In genomic region chr11:29373725-29374124, GRCh38 we compare ENCODE assay signal across 39 cellular contexts.
"Had no signal": no experiment of that assay in that cellular context is flagged by ENCODE, and none has a peak within 500 bp of the region (broad histone marks: within the 10 kb centered on the region; RNA-seq: fewer than 3 reads in every experiment).

No MANE protein-coding gene starts in this region.

- ATAC-seq: activated naive CD4-positive, alpha-beta T cell treated with anti-CD3 and anti-CD28 coated beads, Interleukin-2, amount 50 U/mL, for 72 hours; activated naive CD8-positive, alpha-beta T cell treated with anti-CD3 and anti-CD28 coated beads, Interleukin-2, amount 50 U/mL, for 24 hours; activated T-cell treated with anti-CD3 and anti-CD28 coated beads, Interleukin-2, amount 50 U/mL, for 4 hours; activated T-cell treated with anti-CD3 and anti-CD28 coated beads, Interleukin-2, amount 50 U/mL, for 72 hours; activated T-helper 17 cell treated with anti-CD3 and anti-CD28 coated beads, Interleukin-2, amount 50 U/mL, for 72 hours; body of pancreas had no signal

- H3K27ac Mint-ChIP-seq: activated naive CD4-positive, alpha-beta T cell treated with anti-CD3 and anti-CD28 coated beads for 36 hours; activated naive CD4-positive, alpha-beta T cell treated with anti-CD3 and anti-CD28 coated beads, Interleukin-2, amount 10 ng/mL, durations not matched to agents 7 days and 5 days; activated naive CD4-positive, alpha-beta T cell treated with anti-CD3 and anti-CD28 coated beads, Interleukin-2, amount 50 U/mL, for 24 hours; activated naive CD4-positive, alpha-beta T cell treated with anti-CD3 and anti-CD28 coated beads, Interleukin-2, amount 50 U/mL, for 72 hours; activated naive CD8-positive, alpha-beta T cell; activated naive CD8-positive, alpha-beta T cell treated with anti-CD3 and anti-CD28 coated beads for 36 hours; activated naive CD8-positive, alpha-beta T cell treated with anti-CD3 and anti-CD28 coated beads, Interleukin-2, amount 10 ng/mL, durations not matched to agents 7 days and 5 days; activated naive CD8-positive, alpha-beta T cell treated with anti-CD3 and anti-CD28 coated beads, Interleukin-2, amount 50 U/mL, for 24 hours; activated T-cell treated with anti-CD3 and anti-CD28 coated beads, Interleukin-2, amount 50 U/mL, for 24 hours; activated T-cell treated with anti-CD3 and anti-CD28 coated beads, Interleukin-2, amount 50 U/mL, for 72 hours; activated T-helper 1 cell treated with anti-CD3 and anti-CD28 coated beads, Interleukin-12 subunit alpha, Interleukin-12 subunit beta, Interleukin-2, Interleukin-4 antibody, amounts not matched to agents 30 ng/mL and 10 ng/mL and 1 ng/mL, durations not matched to agents 14 hours and 24 hours and 36 hours; activated T-helper 17 cell treated with anti-CD3 and anti-CD28 coated beads, Interleukin-2, amount 50 U/mL, for 72 hours; activated T-helper 2 cell treated with anti-CD3 and anti-CD28 coated beads, Interferon-gamma antibody, Interleukin-2, Interleukin-4, amounts not matched to agents 10 μg/mL and 5 μg/mL and 100 μg/mL, durations not matched to agents 14 hours and 24 hours and 36 hours; brain had no signal

- H3K27me3 ChIP-seq: adrenal gland, ascending aorta, body of pancreas, brain microvascular endothelial cell, breast epithelium, cardiac muscle cell had no signal

- H3K36me3 ChIP-seq: adrenal gland, ascending aorta, brain microvascular endothelial cell, breast epithelium, cardiac muscle cell had no signal

- H3K4me1 ChIP-seq: adrenal gland, ascending aorta, body of pancreas, breast epithelium had no signal

- H3K36me3 Mint-ChIP-seq: activated naive CD4-positive, alpha-beta T cell treated with anti-CD3 and anti-CD28 coated beads, Interleukin-2, amount 10 ng/mL, durations not matched to agents 7 days and 5 days; activated naive CD4-positive, alpha-beta T cell treated with anti-CD3 and anti-CD28 coated beads, Interleukin-2, amount 50 U/mL, for 24 hours; activated naive CD8-positive, alpha-beta T cell; activated naive CD8-positive, alpha-beta T cell treated with anti-CD3 and anti-CD28 coated beads for 36 hours; activated naive CD8-positive, alpha-beta T cell treated with anti-CD3 and anti-CD28 coated beads, Interleukin-2, amount 10 ng/mL, durations not matched to agents 7 days and 5 days; brain had no signal

- H3K4me3 ChIP-seq: adrenal gland, ascending aorta, body of pancreas, breast epithelium, cardiac muscle cell had no signal

- DNase-seq: activated effector memory CD4-positive, alpha-beta T cell treated with anti-CD3 and anti-CD28 coated beads, Interleukin-2, amount 50 U/mL, for 16 hours; activated effector memory CD4-positive, alpha-beta T cell treated with Interleukin-2 at 50 U/mL for 16 hours; activated gamma-delta T cell; activated gamma-delta T cell treated with Interleukin-2 at 50 U/mL for 16 hours; activated naive CD4-positive, alpha-beta T cell; activated naive CD4-positive, alpha-beta T cell treated with anti-CD3 and anti-CD28 coated beads for 36 hours; activated naive CD4-positive, alpha-beta T cell treated with anti-CD3 and anti-CD28 coated beads, Interleukin-2, amount 10 ng/mL, durations not matched to agents 7 days and 5 days; activated naive CD4-positive, alpha-beta T cell treated with anti-CD3 and anti-CD28 coated beads, Interleukin-2, amount 50 U/mL, for 16 hours; activated naive CD4-positive, alpha-beta T cell treated with Interleukin-2 at 50 U/mL for 16 hours; activated naive CD8-positive, alpha-beta T cell treated with anti-CD3 and anti-CD28 coated beads for 36 hours; activated naive CD8-positive, alpha-beta T cell treated with anti-CD3 and anti-CD28 coated beads, Interleukin-2, amount 10 ng/mL, durations not matched to agents 7 days and 5 days; activated naive CD8-positive, alpha-beta T cell treated with anti-CD3 and anti-CD28 coated beads, Interleukin-2, amount 50 U/mL, for 24 hours; activated T-cell treated with anti-CD3 and anti-CD28 coated beads, Interleukin-2, amount 50 U/mL, for 24 hours; activated T-cell treated with anti-CD3 and anti-CD28 coated beads, Interleukin-2, amount 50 U/mL, for 4 hours; activated T-cell treated with anti-CD3 and anti-CD28 coated beads, Interleukin-2, amount 50 U/mL, for 48 hours; activated T-cell treated with anti-CD3 and anti-CD28 coated beads, Interleukin-2, amount 50 U/mL, for 72 hours; adrenal gland; amniotic stem cell; amygdala; anterior cingulate cortex; aorta; body of pancreas; brain microvascular endothelial cell; caudate nucleus; central memory CD4-positive, alpha-beta T cell; cerebellar nuclear complex had no signal

- FAIRE-seq: astrocyte, bronchial epithelial cell had no signal

- H3K9me3 ChIP-seq: adrenal gland, body of pancreas had no signal

- H3K4me1 Mint-ChIP-seq: activated naive CD4-positive, alpha-beta T cell treated with anti-CD3 and anti-CD28 coated beads, Interleukin-2, amount 10 ng/mL, durations not matched to agents 7 days and 5 days; activated naive CD4-positive, alpha-beta T cell treated with anti-CD3 and anti-CD28 coated beads, Interleukin-2, amount 50 U/mL, for 24 hours; activated naive CD8-positive, alpha-beta T cell treated with anti-CD3 and anti-CD28 coated beads for 36 hours; activated naive CD8-positive, alpha-beta T cell treated with anti-CD3 and anti-CD28 coated beads, Interleukin-2, amount 10 ng/mL, durations not matched to agents 7 days and 5 days; activated naive CD8-positive, alpha-beta T cell treated with anti-CD3 and anti-CD28 coated beads, Interleukin-2, amount 50 U/mL, for 24 hours; activated T-helper 17 cell treated with anti-CD3 and anti-CD28 coated beads, Interleukin-2, amount 50 U/mL, for 72 hours; brain; central memory CD8-positive, alpha-beta T cell had no signal

- H3K27ac ChIP-seq: adrenal gland, ascending aorta, body of pancreas, brain microvascular endothelial cell, breast epithelium, cardiac muscle cell had no signal

- H3K4me3 Mint-ChIP-seq: activated naive CD4-positive, alpha-beta T cell treated with anti-CD3 and anti-CD28 coated beads for 36 hours; activated naive CD4-positive, alpha-beta T cell treated with anti-CD3 and anti-CD28 coated beads, Interleukin-2, amount 10 ng/mL, durations not matched to agents 7 days and 5 days; activated naive CD4-positive, alpha-beta T cell treated with anti-CD3 and anti-CD28 coated beads, Interleukin-2, amount 50 U/mL, for 24 hours; activated naive CD8-positive, alpha-beta T cell; activated naive CD8-positive, alpha-beta T cell treated with anti-CD3 and anti-CD28 coated beads for 36 hours; activated naive CD8-positive, alpha-beta T cell treated with anti-CD3 and anti-CD28 coated beads, Interleukin-2, amount 10 ng/mL, durations not matched to agents 7 days and 5 days; activated naive CD8-positive, alpha-beta T cell treated with anti-CD3 and anti-CD28 coated beads, Interleukin-2, amount 50 U/mL, for 24 hours; activated T-cell treated with anti-CD3 and anti-CD28 coated beads, Interleukin-2, amount 50 U/mL, for 24 hours; activated T-cell treated with anti-CD3 and anti-CD28 coated beads, Interleukin-2, amount 50 U/mL, for 4 hours; activated T-cell treated with anti-CD3 and anti-CD28 coated beads, Interleukin-2, amount 50 U/mL, for 72 hours; activated T-helper 1 cell treated with anti-CD3 and anti-CD28 coated beads, Interleukin-12 subunit alpha, Interleukin-12 subunit beta, Interleukin-2, Interleukin-4 antibody, amounts not matched to agents 30 ng/mL and 10 ng/mL and 1 ng/mL, durations not matched to agents 14 hours and 24 hours and 36 hours; activated T-helper 17 cell treated with anti-CD3 and anti-CD28 coated beads, Interleukin-2, amount 50 U/mL, for 72 hours; brain; central memory CD8-positive, alpha-beta T cell had no signal

- H3K27me3 Mint-ChIP-seq: activated naive CD4-positive, alpha-beta T cell treated with anti-CD3 and anti-CD28 coated beads, Interleukin-2, amount 10 ng/mL, durations not matched to agents 7 days and 5 days; activated naive CD4-positive, alpha-beta T cell treated with anti-CD3 and anti-CD28 coated beads, Interleukin-2, amount 50 U/mL, for 24 hours; activated naive CD8-positive, alpha-beta T cell; activated naive CD8-positive, alpha-beta T cell treated with anti-CD3 and anti-CD28 coated beads for 36 hours; activated naive CD8-positive, alpha-beta T cell treated with anti-CD3 and anti-CD28 coated beads, Interleukin-2, amount 10 ng/mL, durations not matched to agents 7 days and 5 days; activated naive CD8-positive, alpha-beta T cell treated with anti-CD3 and anti-CD28 coated beads, Interleukin-2, amount 50 U/mL, for 24 hours; activated T-cell treated with anti-CD3 and anti-CD28 coated beads, Interleukin-2, amount 50 U/mL, for 24 hours; activated T-helper 17 cell treated with anti-CD3 and anti-CD28 coated beads, Interleukin-2, amount 50 U/mL, for 72 hours; brain; central memory CD8-positive, alpha-beta T cell had no signal
